8 cellular contexts compared by ENCODE assay signal in the genomic region with DNA sequence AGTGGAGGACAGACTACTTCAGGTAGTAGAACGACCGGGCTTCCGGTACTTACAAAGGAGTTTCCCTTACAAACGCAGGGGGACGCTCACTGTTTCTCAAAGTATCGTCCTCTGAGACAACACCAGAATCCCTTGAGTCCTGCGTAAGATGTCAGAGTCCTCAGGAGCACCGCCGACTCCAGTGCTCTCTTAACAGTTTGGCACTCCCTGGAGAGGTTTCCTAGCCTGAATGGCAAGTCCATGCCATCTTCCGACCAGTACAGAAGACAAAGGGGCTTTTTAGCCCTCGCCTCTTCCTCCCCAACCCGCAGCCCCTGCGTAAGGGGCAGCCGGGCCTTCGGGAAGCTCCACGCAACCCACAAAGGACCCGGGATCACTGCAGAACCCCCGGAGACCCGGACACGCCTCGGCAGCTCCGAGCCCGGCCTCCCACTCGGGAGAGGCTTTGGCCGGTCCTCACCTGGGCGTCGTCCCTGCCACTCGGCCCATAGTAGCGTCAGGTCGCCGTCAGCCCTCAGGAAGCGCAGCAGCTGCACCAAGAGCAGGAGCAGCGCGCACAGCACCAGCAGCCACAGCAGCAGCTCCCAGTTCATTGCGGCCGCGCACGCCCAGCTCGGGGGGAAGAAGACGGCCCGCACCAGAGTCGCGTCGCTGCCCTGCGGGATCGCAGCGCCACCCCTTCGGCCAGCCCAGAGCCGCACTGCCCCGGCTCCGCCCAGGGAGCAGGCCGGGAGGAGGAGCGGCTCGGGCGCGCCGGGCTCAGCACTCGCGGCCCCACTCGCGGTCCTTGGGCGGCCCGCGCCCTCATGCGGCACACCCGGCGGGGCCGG. TPM values are rescaled to one million over a fixed set of nuclear protein-coding genes. Genes with fewer than 3 reads are reported as not detected.
DNase-seq lines count a peak whose midpoint lies in the region; ATAC-seq and TF ChIP-seq lines count a peak whose summit lies in the region.

A gene with protein sequence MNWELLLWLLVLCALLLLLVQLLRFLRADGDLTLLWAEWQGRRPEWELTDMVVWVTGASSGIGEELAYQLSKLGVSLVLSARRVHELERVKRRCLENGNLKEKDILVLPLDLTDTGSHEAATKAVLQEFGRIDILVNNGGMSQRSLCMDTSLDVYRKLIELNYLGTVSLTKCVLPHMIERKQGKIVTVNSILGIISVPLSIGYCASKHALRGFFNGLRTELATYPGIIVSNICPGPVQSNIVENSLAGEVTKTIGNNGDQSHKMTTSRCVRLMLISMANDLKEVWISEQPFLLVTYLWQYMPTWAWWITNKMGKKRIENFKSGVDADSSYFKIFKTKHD (minus strand): TSS at position 682 of the 830 bp plus-strand sequence. CDS start 89 bp downstream, at position 593.

- peak; percentile 31 to 73 (median 73) for TF ChIP-seq CTCF in right lobe of liver (IDR thresholded peaks at IDR 0.05)

- no peaks in the 10 kb centered on the region for H3K27me3 ChIP-seq in right lobe of liver

- 0% methylated on average over 24 of the region's 68 CpGs for WGBS in right lobe of liver (ENCODE audit: insufficient coverage, low coverage, low lambda C conversion rate, missing lambda C conversion rate)

- peaks cover 0 to 21% (median 2%) of the 10 kb centered on the region in 4 donors for H3K4me1 ChIP-seq in right lobe of liver

- peak within 1 kb of the TSS; percentile 91 for H3K4me3 Mint-ChIP-seq in activated CD4-positive, alpha-beta T cell treated with anti-CD3 and anti-CD28 coated beads, Interleukin-2, amount 10 ng/mL, durations not matched to agents 7 days and 5 days

- TF ChIP-seq POLR2A in right lobe of liver (IDR thresholded peaks at IDR 0.05): peak; percentile 83

- no peaks in the 10 kb centered on the region for H3K9me3 ChIP-seq in right lobe of liver

- POLR2A ChIA-PET in activated CD4-positive, alpha-beta T cell treated with anti-CD3 and anti-CD28 coated beads, Interleukin-2, amount 10 ng/mL, durations not matched to agents 7 days and 5 days (lab: Charles Lee): interaction anchor here (0.6 to 1.5 kb wide), 2 partner anchors 73 to 198 kb away, joined by 3 to 4 read pairs; a partner anchor contains a TSS

- intact Hi-C loops in right lobe of liver (cut with DNase I): loop anchor here in 1 of 2 donors (10.0 kb wide), 2 partner anchors 70 to 200 kb away; a partner anchor contains a TSS

- CTCF ChIA-PET in activated CD4-positive, alpha-beta T cell treated with anti-CD3 and anti-CD28 coated beads, Interleukin-2, amount 10 ng/mL, durations not matched to agents 7 days and 5 days (lab: Charles Lee): interaction anchor here (0.6 to 1.3 kb wide), 7 partner anchors 15 to 203 kb away, joined by 3 to 4 read pairs (median 3); no protein-coding TSS in a partner anchor

- peaks cover 6% of the 10 kb centered on the region for H3K27me3 Mint-ChIP-seq in activated CD4-positive, alpha-beta T cell treated with anti-CD3 and anti-CD28 coated beads, Interleukin-2, amount 10 ng/mL, durations not matched to agents 7 days and 5 days

- peak; percentile 96 for DNase-seq in AG20443 (ENCODE audit: low spot score)
- peak; percentile 71 for DNase-seq in NCI-H510A (lab: John Stamatoyannopoulos, UW)
- DNase-seq in activated CD4-positive, alpha-beta T cell treated with anti-CD3 and anti-CD28 coated beads, Interleukin-2, amount 10 ng/mL, durations not matched to agents 7 days and 5 days: peak; percentile 67
- peak; percentile 84 for DNase-seq in dermis blood vessel endothelial cell
- peak; percentile 91 to 94 (median 93) for DNase-seq in right lobe of liver
- peak; percentile 67 for DNase-seq in stimulated activated CD4-positive, alpha-beta T cell treated with anti-CD3 and anti-CD28 coated beads, Interleukin-4, amount 100 ng/mL, for 24 hours

- H3K9me3 Mint-ChIP-seq in activated CD4-positive, alpha-beta T cell treated with anti-CD3 and anti-CD28 coated beads, Interleukin-2, amount 10 ng/mL, durations not matched to agents 7 days and 5 days: no peaks in the 10 kb centered on the region

- H3K27ac ChIP-seq in right lobe of liver: peak within 1 kb of the TSS; percentile 86 to 95 (median 90)

- peak within 1 kb of the TSS; percentile 96 for H3K27ac Mint-ChIP-seq in activated CD4-positive, alpha-beta T cell treated with anti-CD3 and anti-CD28 coated beads, Interleukin-2, amount 10 ng/mL, durations not matched to agents 7 days and 5 days

- peak; percentile 74 for ATAC-seq in GM18873 (IDR thresholded peaks at IDR 0.05; ENCODE audit: low FRiP score, unreplicated experiment)
- peak; percentile 88 for ATAC-seq in HG03135 (IDR thresholded peaks at IDR 0.05; ENCODE audit: unreplicated experiment)
- ATAC-seq in right lobe of liver: peak; percentile 95 to 99 (median 97)

- H3K36me3 Mint-ChIP-seq in activated CD4-positive, alpha-beta T cell treated with anti-CD3 and anti-CD28 coated beads, Interleukin-2, amount 10 ng/mL, durations not matched to agents 7 days and 5 days (ENCODE audit: low read depth): peaks cover 23% of the 10 kb centered on the region

- H3K4me1 Mint-ChIP-seq in activated CD4-positive, alpha-beta T cell treated with anti-CD3 and anti-CD28 coated beads, Interleukin-2, amount 10 ng/mL, durations not matched to agents 7 days and 5 days: peaks cover 36% of the 10 kb centered on the region

- no peaks in the 10 kb centered on the region for H3K36me3 ChIP-seq in right lobe of liver

- peak within 1 kb of the TSS; percentile 63 to 80 (median 70) for H3K4me3 ChIP-seq in right lobe of liver

RNA-seq across cellular contexts. Expression of the gene that starts here (rescaled TPM):
- 10 to 100 TPM; 36.9 to 44.8 TPM for total RNA-seq in activated CD4-positive, alpha-beta T cell treated with anti-CD3 and anti-CD28 coated beads, Interleukin-2, amount 10 ng/mL, durations not matched to agents 7 days and 5 days
- total RNA-seq in dermis blood vessel endothelial cell (87.1 and 102 TPM in 2 replicates), right lobe of liver (100 to 1,000 TPM in 4 of 6 experiments, 10 to 100 TPM in 2; 65.0 to 153 (median 116) TPM)

Comparison
In these comparisons a context has a peak if more than half of its experiments do, and no peak if none do; other contexts are left out.
1. Peak in every context shown above with its lines: DNase-seq, ATAC-seq, H3K4me3 ChIP-seq and H3K27ac ChIP-seq.